In genomic region chr5:172556971-172557461, GRCh38 we compare ENCODE assay signal across 13 cellular contexts.
DNase-seq lines count a peak whose midpoint lies in the region; ATAC-seq and TF ChIP-seq lines count a peak whose summit lies in the region.
"Had no signal": no experiment of that assay in that cellular context is flagged by ENCODE, and none has a peak within 500 bp of the region (broad histone marks: within the 10 kb centered on the region; RNA-seq: fewer than 3 reads in every experiment).

No MANE protein-coding gene starts in this region.

- ATAC-seq in gastrocnemius medialis = peak; percentile 10 to 34
- ATAC-seq: naive thymus-derived CD4-positive, alpha-beta T cell had no signal

- no peak for TF ChIP-seq CTCF in fibroblast of villous mesenchyme (IDR thresholded peaks at IDR 0.05; ENCODE audit: insufficient read depth, low read depth, low read length)
- no peak for TF ChIP-seq CTCF in gastrocnemius medialis (IDR thresholded peaks at IDR 0.05 in 4 of 5, conservative IDR thresholded peaks at IDR 0.05 in 1 of 5)
- no peak for TF ChIP-seq CTCF in tibial nerve (IDR thresholded peaks at IDR 0.05)

- in situ Hi-C loops in gastrocnemius medialis (cut with MboI; ENCODE audit: low sequenced_read_pairs in 4 of 4) = no loop called here

- H3K27ac ChIP-seq in gastrocnemius medialis (peak overlapping the region in 2 of 4 donors; percentile 48 to 65), tibial nerve (peak overlapping the region in 1 of 4 donors; percentile 50)

- TF ChIP-seq EP300 in tibial nerve (IDR thresholded peaks at IDR 0.05) = no peak

- TF ChIP-seq POLR2A in gastrocnemius medialis (IDR thresholded peaks at IDR 0.05) (no peak), tibial nerve (IDR thresholded peaks at IDR 0.05) (no peak)

- H3K27me3 ChIP-seq in gastrocnemius medialis = no peaks in the 10 kb centered on the region
- no peaks in the 10 kb centered on the region for H3K27me3 ChIP-seq in tibial nerve

- WGBS in tibial nerve, 2 donors = 34% methylated on average over 11 to 12 of the region's 12 CpGs

- intact Hi-C loops in gastrocnemius medialis (cut with DNase I; ENCODE audit: low total_unique reads) = loop anchor here (5.0 kb wide), 1 partner anchor 75 kb away; no protein-coding TSS in a partner anchor

- H3K36me3 ChIP-seq in gastrocnemius medialis (no peaks in the 10 kb centered on the region), tibial nerve (no peaks in the 10 kb centered on the region)

- H3K9me3 ChIP-seq in gastrocnemius medialis (no peaks in the 10 kb centered on the region), tibial nerve (no peaks in the 10 kb centered on the region)

- H3K4me3 ChIP-seq in fibroblast of villous mesenchyme (ENCODE audit: low read depth, low read length) (no peak overlapping the region), gastrocnemius medialis (no peak overlapping the region), tibial nerve (no peak overlapping the region)

- H3K4me1 ChIP-seq in gastrocnemius medialis (peaks cover 9 to 18% of the 10 kb centered on the region in 2 donors), tibial nerve (peaks cover 0 to 28% (median 6%) of the 10 kb centered on the region in 4 donors)

- DNase-seq in NCI-H2227 treated with DMSO at 0.1 percent for 48 hours (lab: John Stamatoyannopoulos, UW) = peak; percentile 19
- peak; percentile 30 for DNase-seq in fibroblast of villous mesenchyme (ENCODE audit: low read depth)
- DNase-seq in medulla oblongata (ENCODE audit: extremely low spot score) = peak; percentile 69
- DNase-seq in gastrocnemius medialis = no peak
- DNase-seq in stimulated activated CD4-positive, alpha-beta T cell treated with anti-CD3 and anti-CD28 coated beads, Interleukin-12 subunit alpha, Interleukin-12 subunit beta, amount 100 ng/mL, for 4 hours = no peak
- DNase-seq in NCI-H1694 treated with DMSO at 0.1 percent for 48 hours (lab: John Stamatoyannopoulos, UW) = no peak
- DNase-seq in NCI-H82 (lab: John Stamatoyannopoulos, UW) = no peak
- no peak for DNase-seq in tibial nerve (ENCODE audit: low spot score in 2 of 2)
- DNase-seq: activated CD4-positive, CD25-positive, alpha-beta regulatory T cell treated with anti-CD3 and anti-CD28 coated beads, Interleukin-2, amount 50 U/mL, for 72 hours; dermis blood vessel endothelial cell; naive thymus-derived CD4-positive, alpha-beta T cell; NCI-H1694; NCI-H69 had no signal

Comparison
In these comparisons a context has a peak if more than half of its experiments do, and no peak if none do; other contexts are left out.
1. DNase-seq: peak in NCI-H2227 treated with DMSO at 0.1 percent for 48 hours (single experiment), fibroblast of villous mesenchyme (single experiment) and medulla oblongata (single experiment); none in gastrocnemius medialis (0 of 2), stimulated activated CD4-positive, alpha-beta T cell treated with anti-CD3 and anti-CD28 coated beads, Interleukin-12 subunit alpha, Interleukin-12 subunit beta, amount 100 ng/mL, for 4 hours (single experiment), NCI-H1694 treated with DMSO at 0.1 percent for 48 hours (single experiment), NCI-H82 (single experiment) and tibial nerve (0 of 2).